ENCODE assay signal across 1 cellular context in the genomic region with DNA sequence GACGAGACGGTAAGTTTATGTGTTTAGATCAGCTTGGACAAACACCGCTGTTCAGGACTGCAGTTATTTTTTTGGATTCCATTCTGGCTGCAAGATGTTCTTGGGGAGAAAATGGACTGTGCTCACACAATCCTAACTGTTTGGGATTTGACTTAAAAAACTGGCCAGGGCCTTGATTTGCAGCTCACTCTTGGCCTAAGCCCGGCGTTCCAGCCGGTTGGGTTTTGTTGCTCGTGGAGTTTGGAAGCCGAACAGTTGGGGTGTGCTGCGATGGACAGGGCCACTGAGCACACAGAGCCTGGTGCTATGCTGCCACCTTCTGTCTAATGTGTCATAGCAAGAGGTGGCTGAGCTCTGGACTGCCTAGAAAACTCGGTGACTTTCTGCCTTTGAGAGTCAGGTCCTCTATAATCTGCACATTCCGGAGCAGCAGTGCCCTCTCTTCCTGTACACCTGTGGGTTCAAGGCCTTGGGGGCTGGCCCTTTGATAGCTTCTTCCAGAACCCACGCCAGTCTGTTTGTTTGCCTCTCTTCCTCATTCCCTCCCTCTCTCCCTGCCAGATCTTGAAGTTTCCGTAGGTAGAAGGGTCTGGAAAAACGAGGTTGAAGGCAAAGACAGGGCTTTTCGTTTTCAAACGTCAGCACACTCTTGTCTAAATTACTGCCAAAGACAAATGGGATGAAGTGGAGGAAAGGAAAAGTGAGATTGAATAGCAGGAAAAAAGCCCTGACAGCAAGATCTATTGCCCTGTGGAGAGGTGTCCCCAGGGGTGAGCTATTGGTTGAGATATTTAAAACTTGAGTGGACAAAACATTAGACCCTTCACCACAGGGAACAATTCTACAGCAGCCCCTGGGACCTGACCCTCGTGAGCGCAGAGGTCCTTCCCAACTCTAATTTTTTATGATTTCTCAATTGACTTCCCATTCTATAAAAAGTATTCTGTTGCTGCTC.
TF ChIP-seq lines count a peak whose summit lies in the region.

No MANE protein-coding gene starts in this region.

TF ChIP-seq in HepG2, 621 proteins besides CTCF, POLR2A, EP300 and RAD21 (continued from another document and continues in another):
- TF ChIP-seq NFYB (CRISPR knock-in tag; IDR thresholded peaks at IDR 0.05) (no peak), SIX4 (CRISPR knock-in tag; IDR thresholded peaks at IDR 0.05) (no peak), ETV5 (CRISPR knock-in tag; IDR thresholded peaks at IDR 0.05; ENCODE audit: borderline replicate concordance) (no peak), ZNF225 (CRISPR knock-in tag; IDR thresholded peaks at IDR 0.05) (no peak), ZNF678 (CRISPR knock-in tag; IDR thresholded peaks at IDR 0.05) (no peak), ZNF354B (CRISPR knock-in tag; IDR thresholded peaks at IDR 0.05) (no peak), KLF15 (CRISPR knock-in tag; IDR thresholded peaks at IDR 0.05; ENCODE audit: borderline replicate concordance) (no peak), THYN1 (CRISPR knock-in tag; IDR thresholded peaks at IDR 0.05; ENCODE audit: borderline replicate concordance, low read depth) (no peak), TCF12 (IDR thresholded peaks at IDR 0.05) (no peak), TCF12 (CRISPR knock-in tag; IDR thresholded peaks at IDR 0.05) (no peak), RFX3 (CRISPR knock-in tag; IDR thresholded peaks at IDR 0.05) (no peak), MTA3 (CRISPR knock-in tag; IDR thresholded peaks at IDR 0.05) (no peak), RXRB (CRISPR knock-in tag; IDR thresholded peaks at IDR 0.05; ENCODE audit: borderline replicate concordance) (0 out of 2 replicates have a peak, but pooled peaks have one; percentile 15), RFXAP (CRISPR knock-in tag; IDR thresholded peaks at IDR 0.05; ENCODE audit: borderline replicate concordance) (no peak), RXRA (CRISPR knock-in tag; IDR thresholded peaks at IDR 0.05) (no peak), ZNF577 (CRISPR knock-in tag; IDR thresholded peaks at IDR 0.05; ENCODE audit: borderline replicate concordance, low read depth) (no peak), ZNF263 (CRISPR knock-in tag; IDR thresholded peaks at IDR 0.05) (no peak), SP1 (IDR thresholded peaks at IDR 0.05) (no peak), SP1 (CRISPR knock-in tag; IDR thresholded peaks at IDR 0.05) (no peak), ZNF367 (CRISPR knock-in tag; IDR thresholded peaks at IDR 0.05; ENCODE audit: borderline replicate concordance) (no peak), SNAI1 (CRISPR knock-in tag; IDR thresholded peaks at IDR 0.05; ENCODE audit: borderline replicate concordance) (no peak), MAZ (IDR thresholded peaks at IDR 0.05; ENCODE audit: borderline replicate concordance, low read depth, low read length) (no peak), MAZ (CRISPR knock-in tag; IDR thresholded peaks at IDR 0.05; ENCODE audit: low read depth) (no peak), ZNF326 (CRISPR knock-in tag; IDR thresholded peaks at IDR 0.05; ENCODE audit: borderline replicate concordance) (no peak), KDM4B (CRISPR knock-in tag; IDR thresholded peaks at IDR 0.05) (no peak), ZSCAN21 (CRISPR knock-in tag; IDR thresholded peaks at IDR 0.05; ENCODE audit: borderline replicate concordance) (no peak), ZNF878 (CRISPR knock-in tag; IDR thresholded peaks at IDR 0.05) (no peak), ZMYM3 (CRISPR knock-in tag; IDR thresholded peaks at IDR 0.05) (no peak), ZNF230 (CRISPR knock-in tag; IDR thresholded peaks at IDR 0.05) (no peak), DNMT3B (CRISPR knock-in tag; conservative IDR thresholded peaks at IDR 0.05) (no peak), ZNF883 (CRISPR knock-in tag; IDR thresholded peaks at IDR 0.05; ENCODE audit: not compliant biosample characterization) (no peak), NFATC3 (CRISPR knock-in tag; IDR thresholded peaks at IDR 0.05) (no peak)
- TF ChIP-seq, protein P1, sequence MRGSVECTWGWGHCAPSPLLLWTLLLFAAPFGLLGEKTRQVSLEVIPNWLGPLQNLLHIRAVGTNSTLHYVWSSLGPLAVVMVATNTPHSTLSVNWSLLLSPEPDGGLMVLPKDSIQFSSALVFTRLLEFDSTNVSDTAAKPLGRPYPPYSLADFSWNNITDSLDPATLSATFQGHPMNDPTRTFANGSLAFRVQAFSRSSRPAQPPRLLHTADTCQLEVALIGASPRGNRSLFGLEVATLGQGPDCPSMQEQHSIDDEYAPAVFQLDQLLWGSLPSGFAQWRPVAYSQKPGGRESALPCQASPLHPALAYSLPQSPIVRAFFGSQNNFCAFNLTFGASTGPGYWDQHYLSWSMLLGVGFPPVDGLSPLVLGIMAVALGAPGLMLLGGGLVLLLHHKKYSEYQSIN (CRISPR knock-in tag; IDR thresholded peaks at IDR 0.05; ENCODE audit: borderline replicate concordance), result no peak
- TF ChIP-seq, protein P2, sequence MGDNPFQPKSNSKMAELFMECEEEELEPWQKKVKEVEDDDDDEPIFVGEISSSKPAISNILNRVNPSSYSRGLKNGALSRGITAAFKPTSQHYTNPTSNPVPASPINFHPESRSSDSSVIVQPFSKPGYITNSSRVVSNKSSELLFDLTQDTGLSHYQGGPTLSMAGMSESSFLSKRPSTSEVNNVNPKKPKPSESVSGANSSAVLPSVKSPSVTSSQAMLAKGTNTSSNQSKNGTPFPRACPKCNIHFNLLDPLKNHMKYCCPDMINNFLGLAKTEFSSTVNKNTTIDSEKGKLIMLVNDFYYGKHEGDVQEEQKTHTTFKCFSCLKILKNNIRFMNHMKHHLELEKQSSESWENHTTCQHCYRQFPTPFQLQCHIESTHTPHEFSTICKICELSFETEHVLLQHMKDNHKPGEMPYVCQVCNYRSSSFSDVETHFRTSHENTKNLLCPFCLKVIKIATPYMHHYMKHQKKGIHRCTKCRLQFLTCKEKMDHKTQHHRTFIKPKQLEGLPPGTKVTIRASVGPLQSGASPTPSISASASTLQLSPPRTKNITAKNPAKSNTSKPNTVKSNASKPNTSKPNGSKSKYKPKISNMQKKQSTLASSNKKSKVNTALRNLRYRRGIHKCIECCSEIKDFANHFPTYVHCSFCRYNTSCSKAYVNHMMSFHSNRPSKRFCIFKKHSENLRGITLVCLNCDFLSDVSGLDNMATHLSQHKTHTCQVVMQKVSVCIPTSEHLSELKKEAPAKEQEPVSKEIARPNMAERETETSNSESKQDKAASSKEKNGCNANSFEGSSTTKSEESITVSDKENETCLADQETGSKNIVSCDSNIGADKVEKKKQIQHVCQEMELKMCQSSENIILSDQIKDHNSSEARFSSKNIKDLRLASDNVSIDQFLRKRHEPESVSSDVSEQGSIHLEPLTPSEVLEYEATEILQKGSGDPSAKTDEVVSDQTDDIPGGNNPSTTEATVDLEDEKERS (CRISPR knock-in tag; IDR thresholded peaks at IDR 0.05), result no peak
- TF ChIP-seq, protein P3, sequence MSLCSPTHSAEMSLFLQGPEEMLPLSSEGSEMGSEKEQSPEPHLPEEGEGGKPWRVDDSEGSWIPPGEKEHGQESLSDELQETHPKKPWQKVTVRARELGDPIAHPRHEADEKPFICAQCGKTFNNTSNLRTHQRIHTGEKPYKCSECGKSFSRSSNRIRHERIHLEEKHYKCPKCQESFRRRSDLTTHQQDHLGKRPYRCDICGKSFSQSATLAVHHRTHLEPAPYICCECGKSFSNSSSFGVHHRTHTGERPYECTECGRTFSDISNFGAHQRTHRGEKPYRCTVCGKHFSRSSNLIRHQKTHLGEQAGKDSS (CRISPR knock-in tag; IDR thresholded peaks at IDR 0.05; ENCODE audit: borderline replicate concordance, low read depth), result no peak
- TF ChIP-seq, protein P4, sequence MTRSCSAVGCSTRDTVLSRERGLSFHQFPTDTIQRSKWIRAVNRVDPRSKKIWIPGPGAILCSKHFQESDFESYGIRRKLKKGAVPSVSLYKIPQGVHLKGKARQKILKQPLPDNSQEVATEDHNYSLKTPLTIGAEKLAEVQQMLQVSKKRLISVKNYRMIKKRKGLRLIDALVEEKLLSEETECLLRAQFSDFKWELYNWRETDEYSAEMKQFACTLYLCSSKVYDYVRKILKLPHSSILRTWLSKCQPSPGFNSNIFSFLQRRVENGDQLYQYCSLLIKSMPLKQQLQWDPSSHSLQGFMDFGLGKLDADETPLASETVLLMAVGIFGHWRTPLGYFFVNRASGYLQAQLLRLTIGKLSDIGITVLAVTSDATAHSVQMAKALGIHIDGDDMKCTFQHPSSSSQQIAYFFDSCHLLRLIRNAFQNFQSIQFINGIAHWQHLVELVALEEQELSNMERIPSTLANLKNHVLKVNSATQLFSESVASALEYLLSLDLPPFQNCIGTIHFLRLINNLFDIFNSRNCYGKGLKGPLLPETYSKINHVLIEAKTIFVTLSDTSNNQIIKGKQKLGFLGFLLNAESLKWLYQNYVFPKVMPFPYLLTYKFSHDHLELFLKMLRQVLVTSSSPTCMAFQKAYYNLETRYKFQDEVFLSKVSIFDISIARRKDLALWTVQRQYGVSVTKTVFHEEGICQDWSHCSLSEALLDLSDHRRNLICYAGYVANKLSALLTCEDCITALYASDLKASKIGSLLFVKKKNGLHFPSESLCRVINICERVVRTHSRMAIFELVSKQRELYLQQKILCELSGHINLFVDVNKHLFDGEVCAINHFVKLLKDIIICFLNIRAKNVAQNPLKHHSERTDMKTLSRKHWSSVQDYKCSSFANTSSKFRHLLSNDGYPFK (CRISPR knock-in tag; IDR thresholded peaks at IDR 0.05; ENCODE audit: borderline replicate concordance), result no peak; the same call in 1 of the 2 replicates
- TF ChIP-seq, protein P5, sequence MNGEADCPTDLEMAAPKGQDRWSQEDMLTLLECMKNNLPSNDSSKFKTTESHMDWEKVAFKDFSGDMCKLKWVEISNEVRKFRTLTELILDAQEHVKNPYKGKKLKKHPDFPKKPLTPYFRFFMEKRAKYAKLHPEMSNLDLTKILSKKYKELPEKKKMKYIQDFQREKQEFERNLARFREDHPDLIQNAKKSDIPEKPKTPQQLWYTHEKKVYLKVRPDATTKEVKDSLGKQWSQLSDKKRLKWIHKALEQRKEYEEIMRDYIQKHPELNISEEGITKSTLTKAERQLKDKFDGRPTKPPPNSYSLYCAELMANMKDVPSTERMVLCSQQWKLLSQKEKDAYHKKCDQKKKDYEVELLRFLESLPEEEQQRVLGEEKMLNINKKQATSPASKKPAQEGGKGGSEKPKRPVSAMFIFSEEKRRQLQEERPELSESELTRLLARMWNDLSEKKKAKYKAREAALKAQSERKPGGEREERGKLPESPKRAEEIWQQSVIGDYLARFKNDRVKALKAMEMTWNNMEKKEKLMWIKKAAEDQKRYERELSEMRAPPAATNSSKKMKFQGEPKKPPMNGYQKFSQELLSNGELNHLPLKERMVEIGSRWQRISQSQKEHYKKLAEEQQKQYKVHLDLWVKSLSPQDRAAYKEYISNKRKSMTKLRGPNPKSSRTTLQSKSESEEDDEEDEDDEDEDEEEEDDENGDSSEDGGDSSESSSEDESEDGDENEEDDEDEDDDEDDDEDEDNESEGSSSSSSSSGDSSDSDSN (CRISPR knock-in tag; IDR thresholded peaks at IDR 0.05), result no peak
- TF ChIP-seq, protein P6, sequence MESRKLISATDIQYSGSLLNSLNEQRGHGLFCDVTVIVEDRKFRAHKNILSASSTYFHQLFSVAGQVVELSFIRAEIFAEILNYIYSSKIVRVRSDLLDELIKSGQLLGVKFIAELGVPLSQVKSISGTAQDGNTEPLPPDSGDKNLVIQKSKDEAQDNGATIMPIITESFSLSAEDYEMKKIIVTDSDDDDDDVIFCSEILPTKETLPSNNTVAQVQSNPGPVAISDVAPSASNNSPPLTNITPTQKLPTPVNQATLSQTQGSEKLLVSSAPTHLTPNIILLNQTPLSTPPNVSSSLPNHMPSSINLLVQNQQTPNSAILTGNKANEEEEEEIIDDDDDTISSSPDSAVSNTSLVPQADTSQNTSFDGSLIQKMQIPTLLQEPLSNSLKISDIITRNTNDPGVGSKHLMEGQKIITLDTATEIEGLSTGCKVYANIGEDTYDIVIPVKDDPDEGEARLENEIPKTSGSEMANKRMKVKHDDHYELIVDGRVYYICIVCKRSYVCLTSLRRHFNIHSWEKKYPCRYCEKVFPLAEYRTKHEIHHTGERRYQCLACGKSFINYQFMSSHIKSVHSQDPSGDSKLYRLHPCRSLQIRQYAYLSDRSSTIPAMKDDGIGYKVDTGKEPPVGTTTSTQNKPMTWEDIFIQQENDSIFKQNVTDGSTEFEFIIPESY (CRISPR knock-in tag; IDR thresholded peaks at IDR 0.05), result no peak
- TF ChIP-seq, protein P7, sequence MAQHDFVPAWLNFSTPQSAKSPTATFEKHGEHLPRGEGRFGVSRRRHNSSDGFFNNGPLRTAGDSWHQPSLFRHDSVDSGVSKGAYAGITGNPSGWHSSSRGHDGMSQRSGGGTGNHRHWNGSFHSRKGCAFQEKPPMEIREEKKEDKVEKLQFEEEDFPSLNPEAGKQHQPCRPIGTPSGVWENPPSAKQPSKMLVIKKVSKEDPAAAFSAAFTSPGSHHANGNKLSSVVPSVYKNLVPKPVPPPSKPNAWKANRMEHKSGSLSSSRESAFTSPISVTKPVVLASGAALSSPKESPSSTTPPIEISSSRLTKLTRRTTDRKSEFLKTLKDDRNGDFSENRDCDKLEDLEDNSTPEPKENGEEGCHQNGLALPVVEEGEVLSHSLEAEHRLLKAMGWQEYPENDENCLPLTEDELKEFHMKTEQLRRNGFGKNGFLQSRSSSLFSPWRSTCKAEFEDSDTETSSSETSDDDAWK (CRISPR knock-in tag; IDR thresholded peaks at IDR 0.05), result no peak
- TF ChIP-seq, protein P8, sequence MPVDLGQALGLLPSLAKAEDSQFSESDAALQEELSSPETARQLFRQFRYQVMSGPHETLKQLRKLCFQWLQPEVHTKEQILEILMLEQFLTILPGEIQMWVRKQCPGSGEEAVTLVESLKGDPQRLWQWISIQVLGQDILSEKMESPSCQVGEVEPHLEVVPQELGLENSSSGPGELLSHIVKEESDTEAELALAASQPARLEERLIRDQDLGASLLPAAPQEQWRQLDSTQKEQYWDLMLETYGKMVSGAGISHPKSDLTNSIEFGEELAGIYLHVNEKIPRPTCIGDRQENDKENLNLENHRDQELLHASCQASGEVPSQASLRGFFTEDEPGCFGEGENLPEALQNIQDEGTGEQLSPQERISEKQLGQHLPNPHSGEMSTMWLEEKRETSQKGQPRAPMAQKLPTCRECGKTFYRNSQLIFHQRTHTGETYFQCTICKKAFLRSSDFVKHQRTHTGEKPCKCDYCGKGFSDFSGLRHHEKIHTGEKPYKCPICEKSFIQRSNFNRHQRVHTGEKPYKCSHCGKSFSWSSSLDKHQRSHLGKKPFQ (CRISPR knock-in tag; IDR thresholded peaks at IDR 0.05; ENCODE audit: insufficient replicate concordance), result no peak
- TF ChIP-seq, protein P9, sequence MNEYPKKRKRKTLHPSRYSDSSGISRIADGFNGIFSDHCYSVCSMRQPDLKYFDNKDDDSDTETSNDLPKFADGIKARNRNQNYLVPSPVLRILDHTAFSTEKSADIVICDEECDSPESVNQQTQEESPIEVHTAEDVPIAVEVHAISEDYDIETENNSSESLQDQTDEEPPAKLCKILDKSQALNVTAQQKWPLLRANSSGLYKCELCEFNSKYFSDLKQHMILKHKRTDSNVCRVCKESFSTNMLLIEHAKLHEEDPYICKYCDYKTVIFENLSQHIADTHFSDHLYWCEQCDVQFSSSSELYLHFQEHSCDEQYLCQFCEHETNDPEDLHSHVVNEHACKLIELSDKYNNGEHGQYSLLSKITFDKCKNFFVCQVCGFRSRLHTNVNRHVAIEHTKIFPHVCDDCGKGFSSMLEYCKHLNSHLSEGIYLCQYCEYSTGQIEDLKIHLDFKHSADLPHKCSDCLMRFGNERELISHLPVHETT (CRISPR knock-in tag; conservative IDR thresholded peaks at IDR 0.05), result no peak
